ENCODE assay signal across 27 cellular contexts in the genomic region with DNA sequence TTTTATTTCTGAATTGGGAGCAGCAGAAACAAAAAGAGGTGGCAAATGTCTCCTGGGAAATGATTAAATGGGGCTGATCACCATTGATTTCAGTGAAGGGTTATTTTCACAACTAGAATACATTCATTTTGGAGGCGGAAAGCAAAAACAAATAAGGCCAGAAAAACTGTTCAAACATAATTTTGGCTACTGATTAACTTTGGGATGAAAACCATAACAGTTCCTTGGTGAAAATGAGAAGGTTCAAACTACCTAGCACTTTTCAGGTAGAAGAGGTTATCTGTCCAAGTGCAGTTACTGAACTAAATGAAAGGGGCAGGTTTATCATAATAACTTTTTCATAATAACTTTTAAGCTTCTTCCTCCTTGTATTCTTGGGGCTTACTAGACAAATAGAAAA.
DNase-seq lines count a peak whose midpoint lies in the region; ATAC-seq, FAIRE-seq and TF ChIP-seq lines count a peak whose summit lies in the region.
"Had no signal": no experiment of that assay in that cellular context is flagged by ENCODE, and none has a peak within 500 bp of the region (broad histone marks: within the 10 kb centered on the region; RNA-seq: fewer than 3 reads in every experiment).

No MANE protein-coding gene starts in this region.

- H3K4me2 ChIP-seq in SK-N-SH (no peak overlapping the region), astrocyte (ENCODE audit: low read length) (no peak overlapping the region), smooth muscle cell (no peak overlapping the region), PC-9 (no peak overlapping the region)

- intact Hi-C loops in left colon (cut with DNase I, micrococcal nuclease) (no loop called here), PC-9 (cut with micrococcal nuclease; ENCODE audit: unreplicated experiment) (no loop called here)

- no peaks in the 10 kb centered on the region for H3K79me2 ChIP-seq in SK-N-SH (ENCODE audit: insufficient read depth)
- H3K79me2 ChIP-seq in astrocyte (ENCODE audit: insufficient read depth, low read length), result no peaks in the 10 kb centered on the region
- no peaks in the 10 kb centered on the region for H3K79me2 ChIP-seq in smooth muscle cell (ENCODE audit: low read depth)
- H3K79me2 ChIP-seq in PC-9 (ENCODE audit: low read depth), result no peaks in the 10 kb centered on the region

- 84% methylated on average over 1 of the region's 1 CpG for WGBS in SK-N-SH (ENCODE audit: low lambda C conversion rate)
- 95% methylated on average over 1 of the region's 1 CpG for WGBS in smooth muscle cell (ENCODE audit: low lambda C conversion rate)

- no peak for TF ChIP-seq EP300 in SK-N-SH (IDR thresholded peaks at IDR 0.05; ENCODE audit: borderline replicate concordance in 1 of 2, low read depth in 1 of 2, low read length in 1 of 2)

- no peak overlapping the region for H3K4me3 Mint-ChIP-seq in astrocyte (ENCODE audit: unreplicated experiment)
- H3K4me3 Mint-ChIP-seq: CD14-positive monocyte; CD8-positive, alpha-beta memory T cell had no signal

- H4K20me1 ChIP-seq in SK-N-SH (ENCODE audit: insufficient read depth), result no peaks in the 10 kb centered on the region
- no peaks in the 10 kb centered on the region for H4K20me1 ChIP-seq in astrocyte (ENCODE audit: insufficient read depth, low read length)
- H4K20me1 ChIP-seq in smooth muscle cell (ENCODE audit: low read depth), result no peaks in the 10 kb centered on the region
- no peaks in the 10 kb centered on the region for H4K20me1 ChIP-seq in PC-9 (ENCODE audit: insufficient read depth)

- H3K27me3 ChIP-seq in SK-N-SH (ENCODE audit: insufficient read depth) (no peaks in the 10 kb centered on the region), astrocyte (ENCODE audit: insufficient read depth, low read length) (no peaks in the 10 kb centered on the region), smooth muscle cell (ENCODE audit: low read depth) (no peaks in the 10 kb centered on the region), PC-9 (ENCODE audit: insufficient read depth, low read depth) (peaks cover 36% of the 10 kb centered on the region; the same call in 1 of the 2 replicates)
- H3K27me3 ChIP-seq: BE2C, MG63 had no signal

- TF ChIP-seq CTCF in SK-N-SH (IDR thresholded peaks at IDR 0.05), result no peak
- TF ChIP-seq CTCF in astrocyte (IDR thresholded peaks at IDR 0.05; ENCODE audit: insufficient read depth, low read depth, low read length), result no peak
- TF ChIP-seq CTCF in smooth muscle cell (IDR thresholded peaks at IDR 0.05; ENCODE audit: borderline replicate concordance, insufficient read depth, poor library complexity, severe bottlenecking), result no peak
- no peak for TF ChIP-seq CTCF in PC-9 (conservative IDR thresholded peaks at IDR 0.05)

- FAIRE-seq in astrocyte (lab: Jason Lieb, UNC), result peak; percentile 76
- FAIRE-seq: GM18507, RCC 7860 had no signal

- no peak for TF ChIP-seq RAD21 in SK-N-SH (IDR thresholded peaks at IDR 0.05; ENCODE audit: low read length)

- POLR2A ChIA-PET in SK-N-SH (lab: Yijun Ruan, JAX), result no interaction called here
- POLR2A ChIA-PET in PC-9 (lab: Charles Lee; ENCODE audit: unreplicated experiment), result no interaction called here

- DNase-seq in SK-N-SH (no peak), astrocyte (ENCODE audit: low read depth) (no peak), left colon (no peak), smooth muscle cell (lab: John Stamatoyannopoulos, UW; ENCODE audit: unreplicated experiment) (no peak), NCI-H2171 treated with DMSO at 0.1 percent for 48 hours (lab: John Stamatoyannopoulos, UW) (no peak), PC-9 (no peak)
- DNase-seq: ACHN; BE2C; CD8-positive, alpha-beta memory T cell; DMS153; GOT3; HCEC 1CT; KBM-7; MG63; NCI-H1417; NCI-H1694; NCI-H2081; NCI-H526; OCI-M1; SIG-M5 had no signal

- H3K36me3 ChIP-seq in SK-N-SH (replicated peaks in 1 of 2; ENCODE audit: control insufficient read depth in 1 of 2, insufficient read depth in 2 of 2, low read length in 1 of 2), result no peaks in the 10 kb centered on the region
- no peaks in the 10 kb centered on the region for H3K36me3 ChIP-seq in astrocyte (ENCODE audit: insufficient read depth, low read length)
- H3K36me3 ChIP-seq in smooth muscle cell (ENCODE audit: low read depth), result no peaks in the 10 kb centered on the region
- H3K36me3 ChIP-seq in PC-9 (ENCODE audit: low read depth), result no peaks in the 10 kb centered on the region
- H3K36me3 ChIP-seq: BE2C, MG63 had no signal

- H3K9me3 ChIP-seq in SK-N-SH (0 out of 2 replicates have a peak, but pooled peaks cover 4% of the 10 kb centered on the region), astrocyte (ENCODE audit: insufficient read depth, low read depth, low read length) (no peaks in the 10 kb centered on the region), smooth muscle cell (replicated peaks; ENCODE audit: low read depth) (no peaks in the 10 kb centered on the region), PC-9 (ENCODE audit: insufficient read depth, low read depth) (no peaks in the 10 kb centered on the region)
- H3K9me3 ChIP-seq: BE2C, MG63 had no signal

- peak overlapping the region; percentile 75 for H2AFZ ChIP-seq in SK-N-SH (ENCODE audit: low read depth)
- H2AFZ ChIP-seq in astrocyte (ENCODE audit: low read depth, low read length), result no peak overlapping the region
- peak overlapping the region; percentile 3 for H2AFZ ChIP-seq in smooth muscle cell (ENCODE audit: low read depth)
- H2AFZ ChIP-seq in PC-9, result no peak overlapping the region

- CTCF ChIA-PET in SK-N-SH (lab: Yijun Ruan, JAX), result interaction anchor here (0.6 to 1.1 kb wide), 2 partner anchors 11 to 520 kb away, joined by 3 to 4 read pairs; no protein-coding TSS in a partner anchor
- CTCF ChIA-PET in PC-9 (lab: Charles Lee), result no interaction called here

- BruUV-seq in PC-9 (replicated peaks; lab: Mats Ljungman, UMichigan), result no TSS peak

- no peak overlapping the region for H3K27ac Mint-ChIP-seq in astrocyte (ENCODE audit: unreplicated experiment)
- H3K27ac Mint-ChIP-seq: CD14-positive monocyte; CD8-positive, alpha-beta memory T cell had no signal

- H3F3A ChIP-seq in SK-N-SH (replicated peaks; ENCODE audit: insufficient read depth), result peaks cover 13% of the 10 kb centered on the region
- no peaks in the 10 kb centered on the region for H3F3A ChIP-seq in smooth muscle cell (ENCODE audit: low read depth)
- H3F3A ChIP-seq in PC-9 (ENCODE audit: insufficient read depth, low read depth), result no peaks in the 10 kb centered on the region

- peaks cover 0 to under 1% of the 10 kb centered on the region in 2 experiments; a peak in 1 of 4 replicates for H3K4me1 ChIP-seq in SK-N-SH (ENCODE audit: control insufficient read depth in 1 of 2, insufficient read depth in 2 of 2, low read depth in 1 of 2, low read length in 1 of 2)
- peaks cover 6% of the 10 kb centered on the region for H3K4me1 ChIP-seq in astrocyte (ENCODE audit: insufficient read depth, low read length)
- peaks cover 11% of the 10 kb centered on the region for H3K4me1 ChIP-seq in smooth muscle cell (ENCODE audit: low read depth)
- no peaks in the 10 kb centered on the region for H3K4me1 ChIP-seq in PC-9 (replicated peaks; ENCODE audit: insufficient read depth)

- peaks cover 27% of the 10 kb centered on the region for H3K4me1 Mint-ChIP-seq in astrocyte (ENCODE audit: low read depth, unreplicated experiment)
- H3K4me1 Mint-ChIP-seq: CD14-positive monocyte; CD8-positive, alpha-beta memory T cell had no signal

- no peaks in the 10 kb centered on the region for H3K9me3 Mint-ChIP-seq in astrocyte (ENCODE audit: unreplicated experiment)

- H3K27me3 Mint-ChIP-seq in astrocyte (ENCODE audit: low read depth, unreplicated experiment), result no peaks in the 10 kb centered on the region
- H3K27me3 Mint-ChIP-seq: CD8-positive, alpha-beta memory T cell had no signal

- H3K9me2 ChIP-seq in SK-N-SH (no peaks in the 10 kb centered on the region), PC-9 (ENCODE audit: insufficient read depth) (no peaks in the 10 kb centered on the region)

- no peak for ATAC-seq in SK-N-SH treated with all-trans-retinoic acid at 6 μM for 48 hours
- ATAC-seq in left colon, result peak; percentile 64
- ATAC-seq in GM19328 (IDR thresholded peaks at IDR 0.05; ENCODE audit: unreplicated experiment), result no peak

- no peak overlapping the region for H3K9ac ChIP-seq in SK-N-SH
- H3K9ac ChIP-seq in astrocyte (ENCODE audit: low read length), result no peak overlapping the region
- H3K9ac ChIP-seq in smooth muscle cell (ENCODE audit: low read depth), result no peak overlapping the region

- H3K27ac ChIP-seq in SK-N-SH (ENCODE audit: low read depth in 2 of 2, low read length in 1 of 2) (no peak overlapping the region), astrocyte (ENCODE audit: low read depth, low read length) (no peak overlapping the region), smooth muscle cell (ENCODE audit: low read depth) (no peak overlapping the region), PC-9 (no peak overlapping the region)
- H3K27ac ChIP-seq: 22Rv1, SK-N-MC had no signal

- H3K4me3 ChIP-seq in SK-N-SH (ENCODE audit: low read depth in 2 of 2, low read length in 1 of 2), result no peak overlapping the region
- H3K4me3 ChIP-seq in astrocyte (ENCODE audit: insufficient read depth, low read depth, low read length), result no peak overlapping the region
- H3K4me3 ChIP-seq in smooth muscle cell, result no peak overlapping the region
- no peak overlapping the region for H3K4me3 ChIP-seq in PC-9
- H3K4me3 ChIP-seq: MG63, SK-N-MC had no signal

- no peaks in the 10 kb centered on the region for H3K36me3 Mint-ChIP-seq in astrocyte (ENCODE audit: low read depth, unreplicated experiment)
- H3K36me3 Mint-ChIP-seq: CD14-positive monocyte; CD8-positive, alpha-beta memory T cell had no signal

TF ChIP-seq in SK-N-SH, 30 proteins besides CTCF, POLR2A, EP300 and RAD21:
- no peak for TF ChIP-seq FOXM1 (IDR thresholded peaks at IDR 0.05; ENCODE audit: low read depth)
- TF ChIP-seq JUND (IDR thresholded peaks at IDR 0.05), result no peak
- TF ChIP-seq RFX5 (IDR thresholded peaks at IDR 0.05; ENCODE audit: low read length), result no peak
- TF ChIP-seq NFIC (IDR thresholded peaks at IDR 0.05; ENCODE audit: borderline replicate concordance), result no peak
- TF ChIP-seq GATA2 (CRISPR knock-in tag; IDR thresholded peaks at IDR 0.05), result no peak

Comparison
In these comparisons a context has a peak if more than half of its experiments do, and no peak if none do; other contexts are left out.
1. H2AFZ ChIP-seq: peak in SK-N-SH (single experiment) and smooth muscle cell (single experiment); none in astrocyte (single experiment) and PC-9 (single experiment).